Comparison of ENCODE assay signal across 9 cellular contexts in the genomic region with DNA sequence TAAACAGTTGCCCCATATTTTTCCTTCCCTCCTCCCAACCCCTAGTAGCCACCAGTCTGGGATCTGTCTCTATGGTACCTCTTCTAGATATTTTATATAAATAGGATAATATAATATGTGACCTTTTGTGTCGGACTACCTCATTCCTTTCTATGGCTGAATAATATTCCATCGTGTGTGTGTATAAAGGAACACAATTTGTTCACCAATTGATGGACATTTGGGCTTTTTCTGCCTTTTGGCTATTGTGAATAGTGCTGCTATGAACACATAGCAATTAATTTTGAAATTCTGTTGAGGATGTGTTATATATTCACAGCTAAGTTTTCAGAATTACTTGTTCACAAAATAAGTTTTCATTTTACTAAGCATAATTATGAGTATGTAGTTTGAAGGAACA. TPM values are rescaled to one million over a fixed set of nuclear protein-coding genes. Genes with fewer than 3 reads are reported as not detected.
DNase-seq lines count a peak whose midpoint lies in the region; ATAC-seq and TF ChIP-seq lines count a peak whose summit lies in the region.
"Had no signal": no experiment of that assay in that cellular context is flagged by ENCODE, and none has a peak within 500 bp of the region (broad histone marks: within the 10 kb centered on the region; RNA-seq: fewer than 3 reads in every experiment).

No MANE protein-coding gene starts in this region.

- H3K27me3 ChIP-seq in mesenchymal stem cell (ENCODE audit: control insufficient read depth in 1 of 2, insufficient read depth in 1 of 2, low read length in 2 of 2): no peaks in the 10 kb centered on the region
- H3K27me3 ChIP-seq: heart right ventricle had no signal

- H3K27ac ChIP-seq in 22Rv1 (peak overlapping the region; percentile 95), mesenchymal stem cell (ENCODE audit: low read length, poor library complexity, severe bottlenecking) (no peak overlapping the region)

- peak overlapping the region; percentile 95 for H3K9ac ChIP-seq in mesenchymal stem cell (ENCODE audit: low read length)

- H3K9me3 Mint-ChIP-seq in activated T-helper 17 cell treated with anti-CD3 and anti-CD28 coated beads, Interleukin-2, amount 50 U/mL, for 72 hours: no peaks in the 10 kb centered on the region

- H3K4me1 ChIP-seq in mesenchymal stem cell (ENCODE audit: control insufficient read depth, insufficient read depth, low read depth, low read length): peaks cover 15% of the 10 kb centered on the region

- H2BK12ac ChIP-seq in mesenchymal stem cell (ENCODE audit: low read length in 2 of 2): no peak overlapping the region

- TF ChIP-seq CTCF in 22Rv1 (IDR thresholded peaks at IDR 0.05) (no peak), GM12865 (IDR thresholded peaks at IDR 0.05; ENCODE audit: insufficient read depth, low read depth, low read length, missing control alignments) (no peak)

- H3K27me3 Mint-ChIP-seq in activated T-helper 17 cell treated with anti-CD3 and anti-CD28 coated beads, Interleukin-2, amount 50 U/mL, for 72 hours: no peaks in the 10 kb centered on the region

- H2BK120ac ChIP-seq in mesenchymal stem cell (ENCODE audit: low read depth, low read length): no peak overlapping the region

- no peak overlapping the region for H3K23ac ChIP-seq in mesenchymal stem cell (ENCODE audit: low read length in 2 of 2)

- H2AFZ ChIP-seq in mesenchymal stem cell (ENCODE audit: low read depth, low read length): no peak overlapping the region

- no peak for ATAC-seq in activated T-helper 17 cell treated with anti-CD3 and anti-CD28 coated beads, Interleukin-2, amount 50 U/mL, for 72 hours (replicated peaks)
- ATAC-seq in Right ventricle myocardium superior (ENCODE audit: poor library complexity): no peak
- ATAC-seq: heart right ventricle had no signal

- H3K36me3 ChIP-seq in mesenchymal stem cell (ENCODE audit: control insufficient read depth in 1 of 2, insufficient read depth in 2 of 2, low read depth in 1 of 2, low read length in 2 of 2): no peaks in the 10 kb centered on the region
- H3K36me3 ChIP-seq: heart right ventricle had no signal

- no peak overlapping the region for H3K4me2 ChIP-seq in mesenchymal stem cell (ENCODE audit: low read length, poor library complexity, severe bottlenecking)

- no peak overlapping the region for H3K18ac ChIP-seq in mesenchymal stem cell (ENCODE audit: low read depth in 1 of 2, low read length in 2 of 2)

- H3K4me3 Mint-ChIP-seq in activated T-helper 17 cell treated with anti-CD3 and anti-CD28 coated beads, Interleukin-2, amount 50 U/mL, for 72 hours: peak overlapping the region; percentile 89

- peaks cover 9% of the 10 kb centered on the region for H3K36me3 Mint-ChIP-seq in activated T-helper 17 cell treated with anti-CD3 and anti-CD28 coated beads, Interleukin-2, amount 50 U/mL, for 72 hours (ENCODE audit: low read depth)

- H3K27ac Mint-ChIP-seq in activated T-helper 17 cell treated with anti-CD3 and anti-CD28 coated beads, Interleukin-2, amount 50 U/mL, for 72 hours: peak overlapping the region; percentile 88

- DNase-seq in GM12865 (ENCODE audit: low read depth) (no peak), mesenchymal stem cell (no peak), NCI-H2227 treated with DMSO at 0.1 percent for 48 hours (lab: John Stamatoyannopoulos, UW) (no peak), NCI-H748 (lab: John Stamatoyannopoulos, UW; ENCODE audit: unreplicated experiment) (no peak), C1 segment of cervical spinal cord (lab: John Stamatoyannopoulos, UW) (no peak), Right ventricle myocardium superior (no peak)
- DNase-seq: heart right ventricle had no signal

- H2BK15ac ChIP-seq in mesenchymal stem cell (ENCODE audit: low read depth, poor library complexity, severe bottlenecking): no peak overlapping the region

- H2AK5ac ChIP-seq in mesenchymal stem cell (ENCODE audit: low read length, severe bottlenecking): no peak overlapping the region

- H3K4ac ChIP-seq in mesenchymal stem cell (ENCODE audit: low read depth in 1 of 2, low read length in 2 of 2): no peak overlapping the region

- H2BK5ac ChIP-seq in mesenchymal stem cell (ENCODE audit: low read depth, low read length, poor library complexity, severe bottlenecking): no peak overlapping the region

- H4K91ac ChIP-seq in mesenchymal stem cell (ENCODE audit: low read length): no peak overlapping the region

- no peak overlapping the region for H4K8ac ChIP-seq in mesenchymal stem cell (ENCODE audit: low read length)

- intact Hi-C loops in Right ventricle myocardium superior (cut with DNase I): loop anchor here (5.0 kb wide), 1 partner anchor 140 kb away; no protein-coding TSS in a partner anchor

- H3K4me3 ChIP-seq in GM12865 (ENCODE audit: low read depth, low read length): peak overlapping the region; percentile 89
- H3K4me3 ChIP-seq in mesenchymal stem cell (ENCODE audit: insufficient read depth in 1 of 2, low read depth in 1 of 2, low read length in 2 of 2): peak overlapping the region in 1 of 2 experiments; percentile 93

- H3K14ac ChIP-seq in mesenchymal stem cell (ENCODE audit: low read length in 2 of 2): no peak overlapping the region

- peaks cover 1% of the 10 kb centered on the region for H3K79me1 ChIP-seq in mesenchymal stem cell (replicated peaks; ENCODE audit: low read length, poor library complexity, severe bottlenecking)

- H3K4me1 Mint-ChIP-seq in activated T-helper 17 cell treated with anti-CD3 and anti-CD28 coated beads, Interleukin-2, amount 50 U/mL, for 72 hours: peaks cover 43% of the 10 kb centered on the region

- 93% methylated on average over 2 of the region's 2 CpGs for WGBS in mesenchymal stem cell

- no peaks in the 10 kb centered on the region for H3K9me3 ChIP-seq in mesenchymal stem cell (ENCODE audit: control insufficient read depth, low read length)
- H3K9me3 ChIP-seq: heart right ventricle had no signal

RNA-seq across cellular contexts. Expression of gene NFATC3, which starts 2.5 kb away (rescaled TPM):
- 10 to 100 TPM; 71.1 to 78.1 TPM for total RNA-seq in activated T-helper 17 cell treated with anti-CD3 and anti-CD28 coated beads, Interleukin-2, amount 50 U/mL, for 72 hours
- 11.8 TPM for polyA plus RNA-seq in mesenchymal stem cell (2013, experiment 1 of 2)
- polyA plus RNA-seq in mesenchymal stem cell (2013, experiment 2 of 2): 11.8 TPM
- total RNA-seq in Right ventricle myocardium superior: 24.4 TPM
